ENCODE assay signal across 1 cellular context in genomic region chr10:5106544-5106943, GRCh38. TPM values are rescaled to one million over a fixed set of nuclear protein-coding genes. Genes with fewer than 3 reads are reported as not detected.
"Had no signal": no experiment of that assay in that cellular context is flagged by ENCODE, and none has a peak within 500 bp of the region (broad histone marks: within the 10 kb centered on the region; RNA-seq: fewer than 3 reads in every experiment).

No MANE protein-coding gene starts in this region.

RNA-seq across cellular contexts. Expression of gene AKR1C3, which starts 12.3 kb away (rescaled TPM):
- total RNA-seq: OCI-LY7 had no signal
